ENCODE assay signal across 9 cellular contexts in genomic region chr2:237687666-237688065, GRCh38.
DNase-seq lines count a peak whose midpoint lies in the region; ATAC-seq and FAIRE-seq lines count a peak whose summit lies in the region.
"Had no signal": no experiment of that assay in that cellular context is flagged by ENCODE, and none has a peak within 500 bp of the region (broad histone marks: within the 10 kb centered on the region; RNA-seq: fewer than 3 reads in every experiment).

No MANE protein-coding gene starts in this region.

- ATAC-seq in stimulated activated naive CD8-positive, alpha-beta T cell treated with anti-CD3 and anti-CD28 coated beads, Interleukin-15, Interleukin-2, amounts not matched to agents 100 U/mL and 50 U/mL, for 24 hours: peak; percentile 84

- peak; percentile 89 for FAIRE-seq in GM19239 (lab: Jason Lieb, UNC)

- DNase-seq in GM19239 (ENCODE audit: insufficient read length, low spot score): no peak
- peak in 62 of 76 experiments; percentile 19 to 87 (median 53) for DNase-seq in HUDEP-2 (lab: John Stamatoyannopoulos, UW; ENCODE audit: unreplicated experiment in 76 of 76)
- peak; percentile 78 for DNase-seq in activated CD4-positive, alpha-beta T cell treated with anti-CD3 and anti-CD28 coated beads for 1 hour
- peak; percentile 73 for DNase-seq in mucosa of gallbladder (ENCODE audit: low spot score)
- peak; percentile 80 for DNase-seq in stimulated activated naive CD8-positive, alpha-beta T cell treated with anti-CD3 and anti-CD28 coated beads, Interleukin-15, Interleukin-2, amounts not matched to agents 100 U/mL and 50 U/mL, for 24 hours
- DNase-seq in NCI-H524 (lab: John Stamatoyannopoulos, UW): no peak
- no peak for DNase-seq in midbrain (lab: John Stamatoyannopoulos, UW)

- H3K27ac ChIP-seq in cingulate gyrus (ENCODE audit: low read depth, low read length): peak overlapping the region; percentile 33
- H3K27ac ChIP-seq: cardiac muscle cell had no signal

Comparison
In these comparisons a context has a peak if more than half of its experiments do, and no peak if none do; other contexts are left out.
1. DNase-seq: peak in HUDEP-2 (62 of 76), activated CD4-positive, alpha-beta T cell treated with anti-CD3 and anti-CD28 coated beads for 1 hour (single experiment), mucosa of gallbladder (single experiment) and stimulated activated naive CD8-positive, alpha-beta T cell treated with anti-CD3 and anti-CD28 coated beads, Interleukin-15, Interleukin-2, amounts not matched to agents 100 U/mL and 50 U/mL, for 24 hours (single experiment); none in GM19239 (single experiment), NCI-H524 (0 of 2) and midbrain (single experiment).